ENCODE assay signal across 1 cellular context in the genomic region with DNA sequence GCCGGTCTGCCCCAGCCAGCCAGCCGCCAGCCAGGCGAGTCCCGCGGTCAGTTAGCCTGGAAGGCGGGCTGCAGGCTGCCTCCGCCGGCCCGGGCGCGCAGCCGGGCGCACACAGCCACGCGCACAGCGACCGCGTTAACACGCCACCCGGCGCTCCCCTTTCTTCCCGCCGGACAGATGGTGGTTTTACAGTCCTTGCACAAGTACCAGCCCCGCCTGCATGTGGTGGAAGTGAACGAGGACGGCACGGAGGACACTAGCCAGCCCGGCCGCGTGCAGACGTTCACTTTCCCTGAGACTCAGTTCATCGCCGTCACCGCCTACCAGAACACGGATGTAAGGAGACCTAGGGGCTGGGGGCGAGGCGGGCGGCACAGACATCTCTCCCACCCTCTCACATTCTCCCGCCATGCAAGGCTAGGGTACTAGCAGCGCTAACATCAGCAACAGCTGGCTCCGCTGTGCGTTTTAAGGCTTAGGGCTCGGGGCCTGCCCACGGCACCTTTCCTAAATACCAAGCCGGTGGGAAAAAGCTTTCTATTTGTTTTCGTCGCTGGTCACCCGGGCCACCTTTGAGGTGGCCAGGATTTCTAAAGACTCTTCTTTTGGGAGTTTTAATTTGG.
TF ChIP-seq lines count a peak whose summit lies in the region.

No MANE protein-coding gene starts in this region.

TF ChIP-seq in IMR-90, 13 proteins besides CTCF, POLR2A, EP300 and RAD21 (continued from another document):
- TF ChIP-seq, protein P1, sequence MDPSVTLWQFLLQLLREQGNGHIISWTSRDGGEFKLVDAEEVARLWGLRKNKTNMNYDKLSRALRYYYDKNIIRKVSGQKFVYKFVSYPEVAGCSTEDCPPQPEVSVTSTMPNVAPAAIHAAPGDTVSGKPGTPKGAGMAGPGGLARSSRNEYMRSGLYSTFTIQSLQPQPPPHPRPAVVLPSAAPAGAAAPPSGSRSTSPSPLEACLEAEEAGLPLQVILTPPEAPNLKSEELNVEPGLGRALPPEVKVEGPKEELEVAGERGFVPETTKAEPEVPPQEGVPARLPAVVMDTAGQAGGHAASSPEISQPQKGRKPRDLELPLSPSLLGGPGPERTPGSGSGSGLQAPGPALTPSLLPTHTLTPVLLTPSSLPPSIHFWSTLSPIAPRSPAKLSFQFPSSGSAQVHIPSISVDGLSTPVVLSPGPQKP (IDR thresholded peaks at IDR 0.05; ENCODE audit: borderline replicate concordance, low read depth, low read length) = no peak
- TF ChIP-seq MAFK (IDR thresholded peaks at IDR 0.05; ENCODE audit: low read depth, low read length) = no peak
TF ChIP-seq in IMR-90: peak in this region for 0.
